ENCODE assay signal across 19 cellular contexts in the genomic region with DNA sequence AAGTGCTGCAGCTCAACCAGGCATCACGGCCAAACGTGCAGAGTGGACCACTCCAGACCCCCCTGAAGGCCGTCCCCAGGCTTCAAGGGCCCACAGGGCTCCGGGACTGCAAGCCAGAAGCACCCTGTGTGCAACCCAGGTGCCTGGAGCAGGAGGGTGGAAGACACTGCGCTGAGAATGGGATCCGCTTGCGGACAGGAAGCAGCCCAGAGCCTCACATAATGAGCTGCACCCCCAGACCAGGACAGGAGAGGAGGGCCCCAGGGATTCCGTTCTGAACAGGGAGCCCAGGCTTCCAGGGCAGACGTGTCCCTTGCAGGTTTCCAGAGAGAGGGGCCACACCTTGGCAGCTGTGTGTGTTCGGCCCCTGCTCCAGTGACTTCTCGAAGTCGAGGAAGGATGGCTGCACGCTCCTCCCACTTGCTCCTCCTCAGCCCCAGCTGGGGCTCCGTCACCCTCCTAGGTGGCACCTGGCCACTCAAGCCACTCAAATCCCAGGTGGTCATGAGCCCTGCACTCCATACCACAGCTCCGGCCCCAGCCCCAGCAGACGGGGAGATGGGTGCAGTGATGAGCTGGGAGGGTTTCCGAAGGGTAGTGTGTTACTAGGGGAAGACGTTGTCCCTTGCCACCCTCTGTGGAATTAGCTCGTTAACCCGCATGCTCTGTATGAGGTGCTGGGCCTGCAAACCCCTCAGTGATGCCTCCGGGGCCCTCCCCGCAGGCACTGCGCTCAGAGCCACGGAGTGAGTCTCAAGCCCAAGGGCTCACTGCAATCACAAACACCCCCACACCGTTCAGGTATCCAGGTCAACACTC.
DNase-seq lines count a peak whose midpoint lies in the region; ATAC-seq, FAIRE-seq and TF ChIP-seq lines count a peak whose summit lies in the region.
"Had no signal": no experiment of that assay in that cellular context is flagged by ENCODE, and none has a peak within 500 bp of the region (broad histone marks: within the 10 kb centered on the region; RNA-seq: fewer than 3 reads in every experiment).

No MANE protein-coding gene starts in this region.

- no peak overlapping the region for H3K9ac ChIP-seq in H9 (ENCODE audit: extremely low read depth, insufficient read length, low read length)
- no peak overlapping the region for H3K9ac ChIP-seq in H1 (replicated peaks in 1 of 4; ENCODE audit: extremely low read depth in 1 of 4, low read depth in 3 of 4, low read length in 3 of 4)

- H2BK15ac ChIP-seq in H9 (ENCODE audit: low read depth, low read length) (no peak overlapping the region), H1 (ENCODE audit: low read length) (no peak overlapping the region)

- H2BK5ac ChIP-seq in H9 (ENCODE audit: insufficient read length, low read length) (no peak overlapping the region), H1 (ENCODE audit: low read depth, low read length) (no peak overlapping the region)

- peaks cover 5 to 8% of the 10 kb centered on the region in 2 experiments; a peak in 3 of 4 replicates for H3K4me1 Mint-ChIP-seq in H9

- no peaks in the 10 kb centered on the region for H3K9me3 Mint-ChIP-seq in H9

- POLR2A ChIA-PET in H1 (lab: Charles Lee; ENCODE audit: partially characterized antibody) = no interaction called here

- H3K79me1 ChIP-seq in H9 (ENCODE audit: insufficient read depth, low read depth, low read length, poor library complexity, severe bottlenecking) (no peaks in the 10 kb centered on the region), H1 (ENCODE audit: low read depth, low read length) (no peaks in the 10 kb centered on the region)

- no peak overlapping the region for H3K18ac ChIP-seq in H9 (ENCODE audit: insufficient read length, low read depth, low read length)
- H3K18ac ChIP-seq in H1 (ENCODE audit: extremely low read depth, low read length) = no peak overlapping the region

- H3K27ac ChIP-seq in H9 (ENCODE audit: insufficient read length, low read depth, low read length) (no peak overlapping the region), H1 (ENCODE audit: low read depth, low read length) (no peak overlapping the region)

- H2AFZ ChIP-seq in H9 (ENCODE audit: low read length) = no peak overlapping the region
- H2AFZ ChIP-seq in H1 (ENCODE audit: low read length) = no peak overlapping the region

- H2BK12ac ChIP-seq in H9 (ENCODE audit: insufficient read length, low read depth, low read length) = no peak overlapping the region
- H2BK12ac ChIP-seq in H1 (ENCODE audit: low read depth, low read length) = no peak overlapping the region

- no peaks in the 10 kb centered on the region for H3K23me2 ChIP-seq in H9 (ENCODE audit: insufficient read length, low read depth, low read length, poor library complexity, severe bottlenecking)
- no peaks in the 10 kb centered on the region for H3K23me2 ChIP-seq in H1 (ENCODE audit: low read depth, low read length)

- H3K14ac ChIP-seq in H9 (ENCODE audit: insufficient read depth, low read length) (no peak overlapping the region), H1 (ENCODE audit: insufficient read length) (no peak overlapping the region)

- H3T11ph ChIP-seq in H9 (ENCODE audit: low read length) = no peak overlapping the region

- H3K36me3 Mint-ChIP-seq in H9 (ENCODE audit: insufficient read depth in 1 of 3, low read depth in 3 of 3) = peaks cover 3 to 5% (median 5%) of the 10 kb centered on the region in 3 experiments; a peak in 3 of 7 replicates
- H3K36me3 Mint-ChIP-seq: activated naive CD8-positive, alpha-beta T cell had no signal

- H4K20me1 ChIP-seq in H9 (ENCODE audit: control insufficient read depth, insufficient read depth, insufficient read length) (no peaks in the 10 kb centered on the region), H1 (replicated peaks in 1 of 2; ENCODE audit: control insufficient read depth in 1 of 2, insufficient read depth in 2 of 2, low read length in 2 of 2) (peaks cover 0 to 5% of the 10 kb centered on the region in 2 experiments)

- H2BK120ac ChIP-seq in H9 (ENCODE audit: low read depth, low read length, poor library complexity, severe bottlenecking) = no peak overlapping the region
- H2BK120ac ChIP-seq in H1 (replicated peaks; ENCODE audit: low read depth, low read length) = no peak overlapping the region

- H3K4me2 ChIP-seq in H9 (ENCODE audit: insufficient read depth, insufficient read length, low read length) (no peak overlapping the region), H1 (ENCODE audit: insufficient read depth in 1 of 2, low read depth in 2 of 2, low read length in 2 of 2) (no peak overlapping the region)

- no peaks in the 10 kb centered on the region for H3K9me3 ChIP-seq in BE2C
- H3K9me3 ChIP-seq in H9 (ENCODE audit: control insufficient read depth, low read depth, low read length) = no peaks in the 10 kb centered on the region
- no peaks in the 10 kb centered on the region for H3K9me3 ChIP-seq in H1 (ENCODE audit: insufficient read depth in 2 of 2, low read depth in 1 of 2, low read length in 1 of 2)
- H3K9me3 ChIP-seq: mucosa of descending colon had no signal

- H2BK20ac ChIP-seq in H9 (ENCODE audit: low read depth, low read length, poor library complexity, severe bottlenecking) = no peak overlapping the region
- H2BK20ac ChIP-seq in H1 (ENCODE audit: low read length) = no peak overlapping the region

- TF ChIP-seq RAD21 in H1 (IDR thresholded peaks at IDR 0.05 in 1 of 2, conservative IDR thresholded peaks at IDR 0.05 in 1 of 2; ENCODE audit: low read depth in 2 of 2, low read length in 2 of 2) = no peak

- H3K36me3 ChIP-seq in BE2C (no peaks in the 10 kb centered on the region), H1 (ENCODE audit: control insufficient read depth in 2 of 4, insufficient read depth in 4 of 4, low read length in 3 of 4) (peaks cover 0 to 4% (median 0%) of the 10 kb centered on the region in 4 experiments; a peak in 2 of 8 replicates)

- in situ Hi-C loops in ACHN (cut with HindIII; ENCODE audit: low pct_ligation_motif_present, low pct_unique_long_range_greater_than_20kb, low sequenced_read_pairs) = no loop called here

- no peak for TF ChIP-seq POLR2A in H1 (IDR thresholded peaks at IDR 0.05; ENCODE audit: control extremely low read depth in 1 of 2, low read depth in 2 of 2, low read length in 2 of 2)

- H3K4me3 ChIP-seq in BE2C (ENCODE audit: low read depth, low read length) (no peak overlapping the region), H1 (ENCODE audit: extremely low read depth in 1 of 4, insufficient read depth in 2 of 4, low read depth in 3 of 4, low read length in 4 of 4) (no peak overlapping the region)
- H3K4me3 ChIP-seq: GM12878, mucosa of descending colon had no signal

- no peaks in the 10 kb centered on the region for H3K79me2 ChIP-seq in H9 (ENCODE audit: insufficient read depth, low read length)
- no peaks in the 10 kb centered on the region for H3K79me2 ChIP-seq in H1 (ENCODE audit: control insufficient read depth in 1 of 2, insufficient read depth in 2 of 2, low read length in 2 of 2)

- CTCF ChIA-PET in H1 (lab: Charles Lee; ENCODE audit: partially characterized antibody) = interaction anchor here (0.8 to 1.6 kb wide), 2 partner anchors 11 to 12 kb away, joined by 4 to 7 read pairs; no protein-coding TSS in a partner anchor

- no peak for TF ChIP-seq EP300 in H1 (IDR thresholded peaks at IDR 0.05; ENCODE audit: borderline replicate concordance in 1 of 2, low read depth in 2 of 2, low read length in 2 of 2)

- no peak for FAIRE-seq in H1 (lab: Jason Lieb, UNC)
- FAIRE-seq: bronchial epithelial cell, D721Med, GM12878, islet of Langerhans had no signal

- H2AK5ac ChIP-seq in H9 (ENCODE audit: insufficient read length, low read length) (no peak overlapping the region), H1 (ENCODE audit: low read depth, low read length) (no peak overlapping the region)

- H3K23ac ChIP-seq in H9 (ENCODE audit: insufficient read length, low read depth, low read length) = no peak overlapping the region
- H3K23ac ChIP-seq in H1 (ENCODE audit: insufficient read length) = no peak overlapping the region

- DNase-seq in BE2C (peak; percentile 3), H9 (peak; percentile 19), H1 (ENCODE audit: low read depth in 1 of 2, low spot score in 2 of 2) (no peak), omental fat pad (ENCODE audit: low spot score) (peak; percentile 16), epidermal melanocyte (ENCODE audit: insufficient read length, low spot score) (no peak), ACHN (no peak), kidney glomerular epithelial cell (lab: John Stamatoyannopoulos, UW) (no peak)
- DNase-seq: activated CD4-positive, CD25-positive, alpha-beta regulatory T cell treated with anti-CD3 and anti-CD28 coated beads, Interleukin-2, amount 50 U/mL, for 72 hours; effector memory CD4-positive, alpha-beta T cell; GDM1; NCI-H2029 treated with DMSO at 0.1 percent for 48 hours; NCI-H510A had no signal

- H4K5ac ChIP-seq in H9 (ENCODE audit: insufficient read length, low read depth, low read length) (no peak overlapping the region), H1 (ENCODE audit: insufficient read length, low read depth, low read length) (no peak overlapping the region)

- H3K27ac Mint-ChIP-seq in H9 = peak overlapping the region in 2 of 3 experiments; percentile 49 to 80; a peak in 1 of 7 replicates
- H3K27ac Mint-ChIP-seq: activated naive CD8-positive, alpha-beta T cell had no signal

- TF ChIP-seq CTCF in BE2C (IDR thresholded peaks at IDR 0.05; ENCODE audit: low read depth, low read length) = no peak
- no peak for TF ChIP-seq CTCF in H9 (conservative IDR thresholded peaks at IDR 0.05)
- no peak for TF ChIP-seq CTCF in H1 (IDR thresholded peaks at IDR 0.05; ENCODE audit: control extremely low read depth in 1 of 3, insufficient read depth in 1 of 3, low read depth in 1 of 3, low read length in 3 of 3)
- TF ChIP-seq CTCF in omental fat pad (IDR thresholded peaks at IDR 0.05) = no peak

- no peak overlapping the region for H4K8ac ChIP-seq in H9 (replicated peaks; ENCODE audit: insufficient read length, low read depth, low read length)
- peak overlapping the region; percentile 60; the same call in 1 of the 2 replicates for H4K8ac ChIP-seq in H1 (ENCODE audit: extremely low read depth, insufficient read depth, low read length)

- H3K27me3 ChIP-seq in BE2C (no peaks in the 10 kb centered on the region), H9 (ENCODE audit: insufficient read depth, low read length) (no peaks in the 10 kb centered on the region), H1 (replicated peaks in 1 of 4; ENCODE audit: control insufficient read depth in 3 of 4, extremely low read depth in 1 of 4, insufficient read depth in 3 of 4, low read length in 3 of 4) (no peaks in the 10 kb centered on the region)

- H3K4me3 Mint-ChIP-seq in H9 = no peak overlapping the region

- H3K56ac ChIP-seq in H9 (ENCODE audit: insufficient read length, low read depth, low read length) = no peak overlapping the region
- no peak overlapping the region for H3K56ac ChIP-seq in H1 (replicated peaks; ENCODE audit: insufficient read length, low read depth, low read length)

- H3K4ac ChIP-seq in H9 (ENCODE audit: low read depth, low read length) (no peak overlapping the region), H1 (replicated peaks; ENCODE audit: insufficient read length, low read depth, low read length) (no peak overlapping the region)

- no CpG with 5 or more reads among the region's 25 CpGs for WGBS in H9 (ENCODE audit: extremely low coverage, insufficient read length, low lambda C conversion rate)
- WGBS in H1 (ENCODE audit: extremely low coverage in 1 of 2, insufficient coverage in 1 of 2, insufficient read length in 1 of 2, insufficient replicate concordance in 2 of 2, low coverage in 1 of 2, low lambda C conversion rate in 2 of 2, missing lambda C conversion rate in 1 of 2), 2 experiments = 87% methylated on average over 25 of the region's 25 CpGs; no CpG with 5 or more reads in 1 of the 2 experiments

- no peak for ATAC-seq in omental fat pad (ENCODE audit: low FRiP score)
- no peak for ATAC-seq in HG03571 (IDR thresholded peaks at IDR 0.05; ENCODE audit: unreplicated experiment)
- ATAC-seq: GM12878 had no signal

- H4K91ac ChIP-seq in H9 (ENCODE audit: insufficient read length, low read depth, low read length) (no peak overlapping the region), H1 (replicated peaks; ENCODE audit: insufficient read length, low read length) (no peak overlapping the region)

- H3K27me3 Mint-ChIP-seq in H9 (ENCODE audit: low read depth) = 0 out of 2 replicates have a peak, but pooled peaks cover 1% of the 10 kb centered on the region
- H3K27me3 Mint-ChIP-seq: activated naive CD8-positive, alpha-beta T cell had no signal

- H3K4me1 ChIP-seq in BE2C (peaks cover 22% of the 10 kb centered on the region), H9 (ENCODE audit: insufficient read depth, low read length) (no peaks in the 10 kb centered on the region), H1 (replicated peaks in 1 of 4; ENCODE audit: control insufficient read depth in 3 of 4, insufficient read depth in 4 of 4, low read length in 3 of 4) (no peaks in the 10 kb centered on the region)

Comparison
In these comparisons a context has a peak if more than half of its experiments do, and no peak if none do; other contexts are left out.
1. DNase-seq: peak in BE2C (single experiment), H9 (single experiment) and omental fat pad (single experiment); none in H1 (0 of 2), epidermal melanocyte (single experiment), ACHN (single experiment) and kidney glomerular epithelial cell (single experiment).